Comparison of ENCODE assay signal across 8 cellular contexts in the genomic region with DNA sequence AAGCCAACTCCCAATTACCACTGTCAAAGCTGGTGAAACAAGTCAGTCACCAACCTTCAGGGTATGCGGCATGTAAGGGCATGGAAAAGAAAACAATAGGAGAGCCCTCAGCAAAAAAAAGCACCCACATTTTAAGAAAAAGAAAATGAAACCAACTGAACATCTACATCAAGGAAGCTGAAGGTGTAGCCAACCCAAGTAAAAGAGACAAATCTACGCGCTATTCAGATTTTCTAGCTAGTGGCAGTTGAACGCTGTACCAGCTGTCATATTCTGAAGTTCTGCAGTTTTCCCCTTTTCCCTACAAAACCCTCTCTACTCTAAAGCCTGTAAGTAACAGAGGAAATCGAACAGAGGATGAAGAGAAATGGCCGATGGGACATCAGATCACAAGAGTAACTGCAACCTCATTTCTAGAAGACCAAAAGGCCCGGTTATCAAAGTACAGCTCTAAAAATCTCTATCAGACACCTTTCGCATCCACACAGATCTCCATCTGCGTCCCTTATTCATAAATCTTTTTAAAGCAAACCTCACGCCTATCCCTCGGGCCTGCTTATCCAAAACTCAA. TPM values are rescaled to one million over a fixed set of nuclear protein-coding genes. Genes with fewer than 3 reads are reported as not detected.
A peak's percentile ranks its signal among the peaks of the same experiment; 100 is the strongest.
DNase-seq lines count a peak whose midpoint lies in the region; ATAC-seq, FAIRE-seq and TF ChIP-seq lines count a peak whose summit lies in the region.

No MANE protein-coding gene starts in this region.

- H3K27me3 ChIP-seq in AG04450 (ENCODE audit: control insufficient read depth, insufficient read depth, low read length) (no peaks in the 10 kb centered on the region), WERI-Rb-1 (ENCODE audit: insufficient read depth, low read depth, severe bottlenecking) (no peaks in the 10 kb centered on the region), sigmoid colon (no peaks in the 10 kb centered on the region)

- intact Hi-C loops in sigmoid colon (cut with DNase I) (loop anchor here (5.0 to 10.0 kb wide), 2 partner anchors 152 to 331 kb away; partner anchors contain the start of gene CLN5), left colon (cut with DNase I, micrococcal nuclease) (loop anchor here in 1 of 2 donors (10.0 kb wide), 1 partner anchor 331 kb away; the partner anchor contains the start of gene CLN5)

- FAIRE-seq in H54 (lab: Jason Lieb, UNC), result peak; percentile 69

- TF ChIP-seq POLR2A in H54 (IDR thresholded peaks at IDR 0.05; ENCODE audit: low read depth, low read length), result no peak
- TF ChIP-seq POLR2A in sigmoid colon (IDR thresholded peaks at IDR 0.05), result no peak

- CTCF ChIA-PET in AG04450 (lab: Charles Lee), result interaction anchor here (1.4 to 1.7 kb wide), 2 partner anchors 101 to 153 kb away, joined by 4 to 8 read pairs; no protein-coding TSS in a partner anchor

- TF ChIP-seq CTCF in AG04450 (IDR thresholded peaks at IDR 0.05; ENCODE audit: low read depth, low read length) (no peak), WERI-Rb-1 (IDR thresholded peaks at IDR 0.05; ENCODE audit: low read depth, low read length) (no peak), sigmoid colon (IDR thresholded peaks at IDR 0.05) (no peak)

- POLR2A ChIA-PET in AG04450 (lab: Yijun Ruan, JAX), result interaction anchor here (0.7 kb wide), 1 partner anchor 299 kb away, joined by 3 read pairs; no protein-coding TSS in a partner anchor

- WGBS in sigmoid colon, 2 donors, result 1 to 4% methylated on average over 11 of the region's 11 CpGs

- peak overlapping the region; percentile 86 for H3K4me3 ChIP-seq in AG04450 (ENCODE audit: low read depth, low read length)
- peak overlapping the region; percentile 68 for H3K4me3 ChIP-seq in WERI-Rb-1 (ENCODE audit: low read depth, low read length)
- H3K4me3 ChIP-seq in sigmoid colon, result peak overlapping the region; percentile 82 to 90 (median 85)

- ATAC-seq in left colon (no peak), HG03108 (IDR thresholded peaks at IDR 0.05; ENCODE audit: unreplicated experiment) (no peak)

- TF ChIP-seq EP300 in sigmoid colon (IDR thresholded peaks at IDR 0.05), result no peak

- DNase-seq in AG04450 (ENCODE audit: low read depth, low spot score) (no peak), H54 (ENCODE audit: insufficient read length, low spot score) (no peak), WERI-Rb-1 (no peak), germinal center (ENCODE audit: low spot score) (peak; percentile 39), sigmoid colon (no peak), left colon (no peak), SKM-1 treated with dmso at 0.1 percent for 144 hours (lab: John Stamatoyannopoulos, UW; ENCODE audit: unreplicated experiment) (no peak)

- peaks cover 3 to 64% (median 43%) of the 10 kb centered on the region in 4 donors for H3K4me1 ChIP-seq in sigmoid colon

- no peaks in the 10 kb centered on the region for H3K36me3 ChIP-seq in WERI-Rb-1
- H3K36me3 ChIP-seq in sigmoid colon, result no peaks in the 10 kb centered on the region

- H3K9me3 ChIP-seq in AG04450 (ENCODE audit: control insufficient read depth, insufficient read depth, low read length), result no peaks in the 10 kb centered on the region
- H3K9me3 ChIP-seq in WERI-Rb-1 (ENCODE audit: severe bottlenecking), result no peaks in the 10 kb centered on the region
- no peaks in the 10 kb centered on the region for H3K9me3 ChIP-seq in sigmoid colon

- H3K27ac ChIP-seq in AG04450 (ENCODE audit: low read depth, low read length) (no peak overlapping the region), WERI-Rb-1 (no peak overlapping the region), sigmoid colon (peak overlapping the region; percentile 89 to 94 (median 91))

RNA-seq across cellular contexts. Expression of gene MYCBP2, which starts 1.4 kb away (rescaled TPM):
- polyA plus RNA-seq in AG04450 (2011; rRNA removed) (49.4 and 51.2 TPM in 2 replicates), sigmoid colon (10 to 100 TPM in 1 of 3 donors, 1 to 10 TPM in 2; 3.7 to 36.7 (median 7.2) TPM)
- polyA minus RNA-seq in AG04450 (2011; rRNA and poly(A)+ RNA removed), result 110 and 128 TPM in 2 replicates
- total RNA-seq in sigmoid colon (100 to 1,000 TPM in 2 of 4 donors, 10 to 100 TPM in 2; 93.5 to 130 (median 100) TPM), left colon (10 to 100 TPM; 40.8 to 42.2 TPM)

Comparison
In these comparisons a context has a peak if more than half of its experiments do, and no peak if none do; other contexts are left out.
1. H3K27ac ChIP-seq: peak in sigmoid colon (4 of 4); none in AG04450 (single experiment) and WERI-Rb-1 (single experiment).
2. Peak in every context shown above with its lines, with median percentiles within 50 percentile points of each other: H3K4me3 ChIP-seq.